8 cellular contexts compared by ENCODE assay signal in the genomic region with DNA sequence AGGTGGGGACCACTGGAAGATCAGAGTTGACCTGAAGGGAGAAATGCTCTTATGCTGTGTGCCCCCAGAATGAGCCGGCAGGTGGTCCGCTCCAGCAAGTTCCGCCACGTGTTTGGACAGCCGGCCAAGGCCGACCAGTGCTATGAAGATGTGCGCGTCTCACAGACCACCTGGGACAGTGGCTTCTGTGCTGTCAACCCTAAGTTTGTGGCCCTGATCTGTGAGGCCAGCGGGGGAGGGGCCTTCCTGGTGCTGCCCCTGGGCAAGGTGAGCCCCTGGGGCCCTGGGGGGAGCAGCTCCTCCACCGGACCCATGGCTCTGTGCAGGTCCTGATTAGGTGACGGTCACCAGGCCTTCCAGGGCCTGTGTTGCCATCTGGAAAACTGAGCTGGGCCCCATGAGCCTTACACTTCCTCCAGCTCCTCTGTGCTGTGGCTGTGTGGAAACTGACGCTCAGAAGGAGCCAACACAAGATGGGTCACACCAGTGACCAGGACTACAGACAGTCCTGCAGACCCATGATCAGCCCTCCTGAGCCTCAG. TPM values are rescaled to one million over a fixed set of nuclear protein-coding genes. Genes with fewer than 3 reads are reported as not detected.
DNase-seq lines count a peak whose midpoint lies in the region; ATAC-seq and TF ChIP-seq lines count a peak whose summit lies in the region.

No MANE protein-coding gene starts in this region.

- peak overlapping the region; percentile 99 for H3K27ac Mint-ChIP-seq in activated CD8-positive, alpha-beta T cell treated with anti-CD3 and anti-CD28 coated beads, Interleukin-2, amount 10 ng/mL, durations not matched to agents 7 days and 5 days
- H3K27ac Mint-ChIP-seq in memory B cell (peak overlapping the region; percentile 96), type B pancreatic cell (no peak overlapping the region)

- no peaks in the 10 kb centered on the region for H4K20me1 ChIP-seq in hepatocyte (ENCODE audit: insufficient read depth, poor library complexity, severe bottlenecking)

- H3K27me3 ChIP-seq in hepatocyte: no peaks in the 10 kb centered on the region

- H3K36me3 ChIP-seq in hepatocyte (replicated peaks; ENCODE audit: insufficient read depth, low read depth): no peaks in the 10 kb centered on the region

- H3K4me1 Mint-ChIP-seq in activated CD8-positive, alpha-beta T cell treated with anti-CD3 and anti-CD28 coated beads, Interleukin-2, amount 10 ng/mL, durations not matched to agents 7 days and 5 days (ENCODE audit: low read depth): peaks cover 30% of the 10 kb centered on the region
- H3K4me1 Mint-ChIP-seq in memory B cell (peaks cover 29% of the 10 kb centered on the region), type B pancreatic cell (ENCODE audit: unreplicated experiment) (peaks cover 5% of the 10 kb centered on the region)

- H3K27me3 Mint-ChIP-seq in activated CD8-positive, alpha-beta T cell treated with anti-CD3 and anti-CD28 coated beads, Interleukin-2, amount 10 ng/mL, durations not matched to agents 7 days and 5 days (ENCODE audit: low read depth): no peaks in the 10 kb centered on the region
- H3K27me3 Mint-ChIP-seq in memory B cell (no peaks in the 10 kb centered on the region), type B pancreatic cell (no peaks in the 10 kb centered on the region)

- peak; percentile 23 for ATAC-seq in activated CD8-positive, alpha-beta T cell treated with anti-CD3 and anti-CD28 coated beads, Interleukin-2, amount 10 ng/mL, durations not matched to agents 7 days and 5 days
- ATAC-seq in memory B cell (ENCODE audit: low read depth) (no peak), GM18870 (IDR thresholded peaks at IDR 0.05; ENCODE audit: unreplicated experiment) (no peak)

- H3K36me3 Mint-ChIP-seq in activated CD8-positive, alpha-beta T cell treated with anti-CD3 and anti-CD28 coated beads, Interleukin-2, amount 10 ng/mL, durations not matched to agents 7 days and 5 days (ENCODE audit: low read depth): peaks cover 47% of the 10 kb centered on the region
- peaks cover 23% of the 10 kb centered on the region for H3K36me3 Mint-ChIP-seq in memory B cell
- H3K36me3 Mint-ChIP-seq in type B pancreatic cell: no peaks in the 10 kb centered on the region

- H3K9me3 ChIP-seq in hepatocyte (ENCODE audit: low read depth): no peaks in the 10 kb centered on the region

- no peak overlapping the region for H2AFZ ChIP-seq in hepatocyte

- peak; percentile 10 for DNase-seq in activated effector memory CD4-positive, alpha-beta T cell treated with Interleukin-2 at 50 U/mL for 16 hours
- no peak for DNase-seq in activated effector memory CD4-positive, alpha-beta T cell treated with anti-CD3 and anti-CD28 coated beads, Interleukin-2, amount 50 U/mL, for 16 hours
- peak; percentile 65 for DNase-seq in activated CD8-positive, alpha-beta T cell treated with anti-CD3 and anti-CD28 coated beads, Interleukin-2, amount 10 ng/mL, durations not matched to agents 7 days and 5 days
- DNase-seq in memory B cell (ENCODE audit: low spot score in 2 of 2) (no peak), type B pancreatic cell (ENCODE audit: extremely low spot score, unreplicated experiment) (no peak), HK-2 (ENCODE audit: unreplicated experiment) (no peak), hepatocyte (ENCODE audit: low spot score) (no peak)

- no peak overlapping the region for H3K4me3 ChIP-seq in hepatocyte

- CTCF ChIA-PET in activated CD8-positive, alpha-beta T cell treated with anti-CD3 and anti-CD28 coated beads, Interleukin-2, amount 10 ng/mL, durations not matched to agents 7 days and 5 days (lab: Charles Lee): interaction anchor here (0.7 to 5.2 kb wide), 10 partner anchors 42 to 473 kb away, joined by 3 to 54 read pairs (median 4); a partner anchor contains a TSS

- H3K4me1 ChIP-seq in hepatocyte (ENCODE audit: insufficient read depth): no peaks in the 10 kb centered on the region

- no peak for TF ChIP-seq CTCF in type B pancreatic cell (conservative IDR thresholded peaks at IDR 0.05)
- TF ChIP-seq CTCF in hepatocyte (IDR thresholded peaks at IDR 0.05; ENCODE audit: poor library complexity): no peak

- WGBS in hepatocyte (ENCODE audit: low lambda C conversion rate, missing lambda C conversion rate): 88% methylated on average over 12 of the region's 12 CpGs

- POLR2A ChIA-PET in activated CD8-positive, alpha-beta T cell treated with anti-CD3 and anti-CD28 coated beads, Interleukin-2, amount 10 ng/mL, durations not matched to agents 7 days and 5 days (lab: Charles Lee): interaction anchor here (0.7 to 5.0 kb wide), 19 partner anchors 9 to 368 kb away, joined by 3 to 102 read pairs (median 6); a partner anchor contains a TSS

- no peaks in the 10 kb centered on the region for H3K9me3 Mint-ChIP-seq in activated CD8-positive, alpha-beta T cell treated with anti-CD3 and anti-CD28 coated beads, Interleukin-2, amount 10 ng/mL, durations not matched to agents 7 days and 5 days (ENCODE audit: insufficient read depth)
- H3K9me3 Mint-ChIP-seq in memory B cell (no peaks in the 10 kb centered on the region), type B pancreatic cell (no peaks in the 10 kb centered on the region)

- H3K9me2 ChIP-seq in hepatocyte (replicated peaks; ENCODE audit: insufficient read depth): no peaks in the 10 kb centered on the region

- no peaks in the 10 kb centered on the region for H3K79me2 ChIP-seq in hepatocyte

- peak overlapping the region; percentile 98 for H3K4me3 Mint-ChIP-seq in activated CD8-positive, alpha-beta T cell treated with anti-CD3 and anti-CD28 coated beads, Interleukin-2, amount 10 ng/mL, durations not matched to agents 7 days and 5 days
- H3K4me3 Mint-ChIP-seq in memory B cell (peak overlapping the region; percentile 97), type B pancreatic cell (peak overlapping the region; percentile 64)

- H3K27ac ChIP-seq in hepatocyte: no peak overlapping the region

- H3K4me2 ChIP-seq in hepatocyte: no peak overlapping the region

RNA-seq across cellular contexts. Expression of a gene that starts 1.8 kb away (rescaled TPM):
- 1,000 to 10,000 TPM; 1,875 to 1,983 TPM for total RNA-seq in activated CD8-positive, alpha-beta T cell treated with anti-CD3 and anti-CD28 coated beads, Interleukin-2, amount 10 ng/mL, durations not matched to agents 7 days and 5 days
- 10.8 and 21.3 TPM in 2 replicates for total RNA-seq in type B pancreatic cell (ENCODE audit: low replicate concordance)
- 2.4 and 3.2 TPM in 2 replicates for total RNA-seq in hepatocyte
- polyA plus RNA-seq in hepatocyte: 1.7 and 3.4 TPM in 2 replicates

RNA-seq across cellular contexts. Expression of a gene that starts 8.3 kb away (rescaled TPM):
- total RNA-seq in activated CD8-positive, alpha-beta T cell treated with anti-CD3 and anti-CD28 coated beads, Interleukin-2, amount 10 ng/mL, durations not matched to agents 7 days and 5 days: 100 to 1,000 TPM; 205 to 212 TPM
- total RNA-seq in type B pancreatic cell (ENCODE audit: low replicate concordance) (82.9 and 148 TPM in 2 replicates), hepatocyte (211 and 237 TPM in 2 replicates)
- polyA plus RNA-seq in hepatocyte: 124 and 132 TPM in 2 replicates

RNA-seq across cellular contexts. Expression of a gene that starts 8.5 kb away (rescaled TPM):
- total RNA-seq in activated CD8-positive, alpha-beta T cell treated with anti-CD3 and anti-CD28 coated beads, Interleukin-2, amount 10 ng/mL, durations not matched to agents 7 days and 5 days: 100 to 1,000 TPM; 115 to 123 TPM
- total RNA-seq in type B pancreatic cell (ENCODE audit: low replicate concordance) (27.6 and 28.0 TPM in 2 replicates), hepatocyte (22.1 and 25.1 TPM in 2 replicates)
- polyA plus RNA-seq in hepatocyte: 111 and 125 TPM in 2 replicates

RNA-seq across cellular contexts. Expression of a gene that starts 13.8 kb away (rescaled TPM):
- 10 to 100 TPM; 28.9 to 32.8 TPM for total RNA-seq in activated CD8-positive, alpha-beta T cell treated with anti-CD3 and anti-CD28 coated beads, Interleukin-2, amount 10 ng/mL, durations not matched to agents 7 days and 5 days
- total RNA-seq in type B pancreatic cell (ENCODE audit: low replicate concordance) (27.7 and 33.0 TPM in 2 replicates), hepatocyte (8.1 and 17.8 TPM in 2 replicates)
- polyA plus RNA-seq in hepatocyte: 23.1 and 32.3 TPM in 2 replicates

Comparison
In these comparisons a context has a peak if more than half of its experiments do, and no peak if none do; other contexts are left out.
1. DNase-seq: peak in activated effector memory CD4-positive, alpha-beta T cell treated with Interleukin-2 at 50 U/mL for 16 hours (single experiment) and activated CD8-positive, alpha-beta T cell treated with anti-CD3 and anti-CD28 coated beads, Interleukin-2, amount 10 ng/mL, durations not matched to agents 7 days and 5 days (single experiment); none in activated effector memory CD4-positive, alpha-beta T cell treated with anti-CD3 and anti-CD28 coated beads, Interleukin-2, amount 50 U/mL, for 16 hours (single experiment), memory B cell (0 of 2), type B pancreatic cell (single experiment), HK-2 (single experiment) and hepatocyte (single experiment).
2. RNA of a gene that starts 1.8 kb away (total RNA-seq): 1,875 to 1,983 TPM in activated CD8-positive, alpha-beta T cell treated with anti-CD3 and anti-CD28 coated beads, Interleukin-2, amount 10 ng/mL, durations not matched to agents 7 days and 5 days; 10.8 to 21.3 TPM in type B pancreatic cell and 2.4 to 3.2 TPM in hepatocyte; every median in the first group is over 10 times any median in the second.
3. Peak in every context shown above with its lines, with median percentiles within 50 percentile points of each other: H3K4me3 Mint-ChIP-seq.